In genomic region chr11:1201395-1202153, GRCh38 we compare ENCODE assay signal across 22 cellular contexts. TPM values are rescaled to one million over a fixed set of nuclear protein-coding genes. Genes with fewer than 3 reads are reported as not detected.
"Had no signal": no experiment of that assay in that cellular context is flagged by ENCODE, and none has a peak within 500 bp of the region (broad histone marks: within the 10 kb centered on the region; RNA-seq: fewer than 3 reads in every experiment).

No MANE protein-coding gene starts in this region.

- H3K9me3 ChIP-seq: heart right ventricle, mucosa of descending colon, transverse colon, uterus had no signal

- H3K36me3 ChIP-seq: heart right ventricle, transverse colon, uterus, WERI-Rb-1 had no signal

- DNase-seq: activated CD4-positive, alpha-beta T cell treated with anti-CD3 and anti-CD28 coated beads, Interleukin-2, amount 10 ng/mL, durations not matched to agents 7 days and 5 days; activated CD8-positive, alpha-beta memory T cell treated with anti-CD3 and anti-CD28 coated beads, Interleukin-2, amount 10 ng/mL, durations not matched to agents 7 days and 5 days; activated gamma-delta T cell; activated T-cell treated with anti-CD3 and anti-CD28 coated beads for 4 hours; central memory CD4-positive, alpha-beta T cell; dermis blood vessel endothelial cell; effector CD8-positive, alpha-beta T cell; naive B cell; occipital lobe; small intestine; stimulated activated CD4-positive, alpha-beta T cell treated with anti-CD3 and anti-CD28 coated beads, Interleukin-2, amount 100 ng/mL, for 24 hours; uterus had no signal

- H3K4me1 ChIP-seq: uterus had no signal

- H3K27ac ChIP-seq: heart right ventricle, transverse colon, uterus, WERI-Rb-1 had no signal

- H3K4me3 ChIP-seq: heart right ventricle, mucosa of descending colon, transverse colon, uterus had no signal

RNA-seq across cellular contexts. Expression of gene MUC5B, which starts 21.3 kb away (rescaled TPM):
- total RNA-seq: activated CD4-positive, alpha-beta T cell treated with anti-CD3 and anti-CD28 coated beads, Interleukin-2, amount 10 ng/mL, durations not matched to agents 7 days and 5 days; activated CD8-positive, alpha-beta memory T cell treated with anti-CD3 and anti-CD28 coated beads, Interleukin-2, amount 10 ng/mL, durations not matched to agents 7 days and 5 days; activated CD8-positive, alpha-beta T cell treated with anti-CD3 and anti-CD28 coated beads for 36 hours; activated T-helper 1 cell treated with anti-CD3 and anti-CD28 coated beads, Interleukin-12 subunit alpha, Interleukin-12 subunit beta, Interleukin-2, Interleukin-4 antibody, amounts not matched to agents 30 ng/mL and 10 ng/mL and 1 ng/mL, durations not matched to agents 14 hours and 24 hours and 36 hours; aorta; dermis blood vessel endothelial cell; heart right ventricle; occipital lobe; temporal lobe had no signal
- polyA plus RNA-seq: heart right ventricle, keratinocyte, neural cell had no signal

RNA-seq across cellular contexts. Expression of gene MUC5AC, which starts 43.8 kb away (rescaled TPM):
- total RNA-seq: activated CD4-positive, alpha-beta T cell treated with anti-CD3 and anti-CD28 coated beads, Interleukin-2, amount 10 ng/mL, durations not matched to agents 7 days and 5 days; activated CD8-positive, alpha-beta memory T cell treated with anti-CD3 and anti-CD28 coated beads, Interleukin-2, amount 10 ng/mL, durations not matched to agents 7 days and 5 days; activated CD8-positive, alpha-beta T cell treated with anti-CD3 and anti-CD28 coated beads for 36 hours; activated T-helper 1 cell treated with anti-CD3 and anti-CD28 coated beads, Interleukin-12 subunit alpha, Interleukin-12 subunit beta, Interleukin-2, Interleukin-4 antibody, amounts not matched to agents 30 ng/mL and 10 ng/mL and 1 ng/mL, durations not matched to agents 14 hours and 24 hours and 36 hours; aorta; dermis blood vessel endothelial cell; heart right ventricle; occipital lobe; transverse colon had no signal
- polyA plus RNA-seq: heart right ventricle, keratinocyte, neural cell had no signal
